9 cellular contexts compared by ENCODE assay signal in genomic region chr15:96335429-96335807, GRCh38. TPM values are rescaled to one million over a fixed set of nuclear protein-coding genes. Genes with fewer than 3 reads are reported as not detected.
DNase-seq lines count a peak whose midpoint lies in the region; ATAC-seq and TF ChIP-seq lines count a peak whose summit lies in the region.
"Had no signal": no experiment of that assay in that cellular context is flagged by ENCODE, and none has a peak within 500 bp of the region (broad histone marks: within the 10 kb centered on the region; RNA-seq: fewer than 3 reads in every experiment).

No MANE protein-coding gene starts in this region.

- no peak for TF ChIP-seq POLR2A in lower leg skin (IDR thresholded peaks at IDR 0.05)
- TF ChIP-seq POLR2A in thyroid gland (IDR thresholded peaks at IDR 0.05), result no peak

- ATAC-seq in foreskin keratinocyte (no peak), GM18498 (IDR thresholded peaks at IDR 0.05; ENCODE audit: unreplicated experiment) (no peak)

- H3K4me1 ChIP-seq in HUES64 (ENCODE audit: insufficient read depth, low read length) (peaks cover 64% of the 10 kb centered on the region), thyroid gland (peaks cover 8 to 23% of the 10 kb centered on the region in 2 donors), foreskin keratinocyte (peaks cover 36% of the 10 kb centered on the region)

- H3K27ac ChIP-seq in HUES64 (ENCODE audit: low read depth, low read length), result no peak overlapping the region
- H3K27ac ChIP-seq in thyroid gland, result peak overlapping the region; percentile 84 to 97 (median 91)
- no peak overlapping the region for H3K27ac ChIP-seq in foreskin keratinocyte

- H3K27me3 ChIP-seq in HUES64 (ENCODE audit: insufficient read depth, low read length) (peaks cover 98% of the 10 kb centered on the region), thyroid gland (no peaks in the 10 kb centered on the region), foreskin keratinocyte (no peaks in the 10 kb centered on the region)

- WGBS in HUES64, result 21% methylated on average over 2 of the region's 4 CpGs
- 10 to 11% methylated on average over 4 of the region's 4 CpGs for WGBS in lower leg skin, 2 donors
- WGBS in thyroid gland, 2 donors, result 31 to 33% methylated on average over 4 of the region's 4 CpGs

- H3K36me3 ChIP-seq in HUES64 (ENCODE audit: insufficient read depth, low read length), result no peaks in the 10 kb centered on the region; the same call in 1 of the 2 replicates
- peaks cover 15 to 33% of the 10 kb centered on the region in 2 donors for H3K36me3 ChIP-seq in thyroid gland

- peak in 1 of 2 donors; percentile 70 for DNase-seq in cardiac fibroblast (ENCODE audit: low read depth in 2 of 2)
- no peak for DNase-seq in lower leg skin (ENCODE audit: low spot score in 2 of 2)
- no peak for DNase-seq in thyroid gland
- DNase-seq in RPMI8226, result no peak
- no peak for DNase-seq in activated CD4-positive, alpha-beta T cell treated with anti-CD3 and anti-CD28 coated beads for 1 hour
- DNase-seq in foreskin keratinocyte, result no peak
- DNase-seq: NCI-H1694 treated with DMSO at 0.1 percent for 48 hours had no signal

- no peak overlapping the region for H3K9ac ChIP-seq in HUES64 (ENCODE audit: low read depth, low read length)

- H3K4me3 ChIP-seq in HUES64 (ENCODE audit: low read length) (peak overlapping the region; percentile 51; the same call in 1 of the 2 replicates), cardiac fibroblast (replicated peaks in 1 of 2; ENCODE audit: low read depth in 2 of 2, low read length in 2 of 2) (peak overlapping the region; percentile 83 to 92), lower leg skin (ENCODE audit: low read depth, poor library complexity, severe bottlenecking) (peak overlapping the region; percentile 23), thyroid gland (replicated peaks in 1 of 3) (peak overlapping the region in 2 of 3 donors; percentile 3 to 74)

- no peak for TF ChIP-seq CTCF in cardiac fibroblast (IDR thresholded peaks at IDR 0.05; ENCODE audit: low read depth, low read length)
- no peak for TF ChIP-seq CTCF in lower leg skin (IDR thresholded peaks at IDR 0.05)
- TF ChIP-seq CTCF in thyroid gland (IDR thresholded peaks at IDR 0.05), result no peak
- no peak for TF ChIP-seq CTCF in foreskin keratinocyte (conservative IDR thresholded peaks at IDR 0.05)

- no peaks in the 10 kb centered on the region for H3K9me3 ChIP-seq in HUES64 (ENCODE audit: insufficient read depth, low read depth, low read length)
- H3K9me3 ChIP-seq in thyroid gland, result no peaks in the 10 kb centered on the region

- intact Hi-C loops in lower leg skin (cut with DNase I; ENCODE audit: low total_unique reads), result no loop called here
- intact Hi-C loops in thyroid gland (cut with DNase I), result no loop called here

RNA-seq across cellular contexts. Expression of gene NR2F2, which starts 4.9 kb away (rescaled TPM):
- polyA plus RNA-seq in HUES64 (2013, experiment 1 of 2), result 5.0 TPM
- 8.1 TPM for polyA plus RNA-seq in HUES64 (2013, experiment 2 of 2)
- 10 to 100 TPM in 1 of 4 donors, 1 to 10 TPM in 3; 3.9 to 14.0 (median 6.5) TPM for total RNA-seq in lower leg skin
- total RNA-seq in thyroid gland, result 10 to 100 TPM; 18.3 to 30.2 (median 20.4) TPM
- total RNA-seq in foreskin keratinocyte, result 24.9 and 30.6 TPM in 2 replicates
- 20.3 and 20.8 TPM in 2 replicates for polyA plus RNA-seq in foreskin keratinocyte

Comparison
In these comparisons a context has a peak if more than half of its experiments do, and no peak if none do; other contexts are left out.
1. H3K27ac ChIP-seq: peak in thyroid gland (3 of 3); none in HUES64 (single experiment) and foreskin keratinocyte (single experiment).
2. H3K4me3 ChIP-seq: peak in every context shown above with its lines; median percentile 88 in cardiac fibroblast; 51 in HUES64; 38 in thyroid gland; 23 in lower leg skin.